Comparison of ENCODE assay signal across 18 cellular contexts in the genomic region with DNA sequence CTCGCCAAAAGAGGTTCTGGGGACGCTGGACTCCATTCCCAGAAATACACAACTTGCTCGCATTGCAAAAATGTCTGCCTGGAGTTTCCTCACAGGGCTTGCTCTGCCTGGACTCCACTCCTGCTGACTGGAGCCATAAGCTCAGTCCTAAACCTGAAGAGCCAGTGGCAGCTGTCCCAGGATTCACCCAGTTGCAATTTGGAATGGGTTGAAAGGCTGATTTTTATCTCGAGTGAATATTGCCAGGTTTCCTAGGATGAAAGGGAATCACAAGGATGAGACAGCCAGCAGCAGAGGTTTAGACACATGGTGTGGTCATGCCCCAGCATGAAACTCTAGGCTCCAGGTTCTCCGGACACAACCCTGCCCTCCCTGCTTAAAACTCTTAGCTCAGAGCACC.
"Had no signal": no experiment of that assay in that cellular context is flagged by ENCODE, and none has a peak within 500 bp of the region (broad histone marks: within the 10 kb centered on the region; RNA-seq: fewer than 3 reads in every experiment).

No MANE protein-coding gene starts in this region.

- H3K4me1 ChIP-seq: gastrocnemius medialis, lower lobe of right lung had no signal

- H3K27ac ChIP-seq: brain microvascular endothelial cell, gastrocnemius medialis, heart left ventricle, lower lobe of right lung, stomach, thoracic aorta had no signal

- ATAC-seq: activated CD4-positive, CD25-positive, alpha-beta regulatory T cell treated with anti-CD3 and anti-CD28 coated beads, Interleukin-2, amount 50 U/mL, for 24 hours; gastrocnemius medialis; left cardiac atrium; lower lobe of right lung; T-helper 17 cell had no signal

- DNase-seq: activated CD4-positive, alpha-beta T cell treated with anti-CD3 and anti-CD28 coated beads, Interleukin-2, amount 50 U/mL, for 1 hour; activated naive CD4-positive, alpha-beta T cell; activated naive CD8-positive, alpha-beta T cell treated with anti-CD3 and anti-CD28 coated beads, Interleukin-2, amount 10 ng/mL, durations not matched to agents 7 days and 5 days; brain microvascular endothelial cell; cortex of kidney; effector CD8-positive, alpha-beta T cell; gastrocnemius medialis; heart left ventricle; immature natural killer cell; left cardiac atrium; lower lobe of right lung; midbrain; sigmoid colon; stimulated activated CD4-positive, alpha-beta T cell treated with anti-CD3 and anti-CD28 coated beads, Interleukin-1b, Interleukin-23, amount 100 ng/mL, for 48 hours; stomach; T-helper 17 cell had no signal

- H3K4me3 ChIP-seq: gastrocnemius medialis, heart left ventricle, lower lobe of right lung, sigmoid colon, stomach, thoracic aorta had no signal

- H3K27me3 ChIP-seq: brain microvascular endothelial cell, sigmoid colon had no signal

- H3K36me3 ChIP-seq: brain microvascular endothelial cell, gastrocnemius medialis, heart left ventricle, lower lobe of right lung, sigmoid colon, stomach, thoracic aorta had no signal

- H3K9me3 ChIP-seq: gastrocnemius medialis, heart left ventricle, lower lobe of right lung, sigmoid colon, stomach, thoracic aorta had no signal
